15 cellular contexts compared by ENCODE assay signal in the genomic region with DNA sequence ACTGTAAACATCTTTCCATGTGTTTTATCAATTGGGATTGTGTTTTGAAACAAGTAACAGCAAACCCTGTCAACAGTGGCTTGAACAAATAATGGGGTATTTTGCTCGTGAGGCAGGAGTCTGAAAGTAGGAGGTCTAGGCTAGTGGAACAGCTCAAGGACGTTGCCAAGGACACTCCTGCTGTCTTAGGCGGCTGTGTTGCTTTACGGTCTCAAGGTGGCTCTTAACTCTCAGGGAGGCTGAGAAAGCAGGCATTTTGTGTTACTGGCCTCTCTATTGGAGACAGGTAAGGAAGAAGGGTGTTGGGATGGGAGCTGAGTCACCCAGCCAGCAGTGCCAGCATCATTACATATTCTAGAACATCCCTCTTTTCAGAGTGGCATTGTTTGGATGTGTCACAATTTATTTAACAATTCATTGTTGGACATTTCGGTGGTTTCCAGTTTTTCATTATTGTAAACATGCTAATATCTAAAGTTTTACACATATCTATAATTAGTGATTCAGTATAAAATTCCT.
"Had no signal": no experiment of that assay in that cellular context is flagged by ENCODE, and none has a peak within 500 bp of the region (broad histone marks: within the 10 kb centered on the region; RNA-seq: fewer than 3 reads in every experiment).

No MANE protein-coding gene starts in this region.

- H3K4me1 Mint-ChIP-seq: activated naive CD4-positive, alpha-beta T cell treated with anti-CD3 and anti-CD28 coated beads, Interleukin-2, amount 50 U/mL, for 24 hours had no signal

- H3K36me3 ChIP-seq: spleen, suprapubic skin had no signal

- H3K36me3 Mint-ChIP-seq: activated naive CD4-positive, alpha-beta T cell treated with anti-CD3 and anti-CD28 coated beads, Interleukin-2, amount 50 U/mL, for 24 hours; memory B cell; natural killer cell treated with Interleukin-12 subunit alpha and Interleukin-12 subunit beta and Interleukin-15 and Interleukin-18, amount 100 ng/mL, for 72 hours had no signal

- H3K27me3 Mint-ChIP-seq: activated naive CD4-positive, alpha-beta T cell treated with anti-CD3 and anti-CD28 coated beads, Interleukin-2, amount 50 U/mL, for 24 hours had no signal

- H3K27me3 ChIP-seq: body of pancreas, spleen, suprapubic skin had no signal

- H3K4me3 Mint-ChIP-seq: activated naive CD4-positive, alpha-beta T cell treated with anti-CD3 and anti-CD28 coated beads, Interleukin-2, amount 50 U/mL, for 24 hours; endodermal cell; memory B cell; natural killer cell treated with Interleukin-12 subunit alpha and Interleukin-12 subunit beta and Interleukin-15 and Interleukin-18, amount 100 ng/mL, for 72 hours had no signal

- H3K4me1 ChIP-seq: suprapubic skin had no signal

- H3K9me3 Mint-ChIP-seq: activated naive CD4-positive, alpha-beta T cell treated with anti-CD3 and anti-CD28 coated beads, Interleukin-2, amount 50 U/mL, for 24 hours; endodermal cell; memory B cell; natural killer cell treated with Interleukin-12 subunit alpha and Interleukin-12 subunit beta and Interleukin-15 and Interleukin-18, amount 100 ng/mL, for 72 hours had no signal

- DNase-seq: activated CD4-positive, alpha-beta T cell treated with anti-CD3 and anti-CD28 coated beads, Interleukin-2, amount 50 U/mL, for 4 hours; activated T-cell treated with anti-CD3 and anti-CD28 coated beads, Interleukin-2, amount 50 U/mL, for 1 hour; endodermal cell; psoas muscle; spleen; stimulated activated CD4-positive, alpha-beta T cell treated with anti-CD3 and anti-CD28 coated beads, Interleukin-1b, Interleukin-23, amount 100 ng/mL, for 48 hours; stimulated activated naive CD8-positive, alpha-beta T cell treated with anti-CD3 and anti-CD28 coated beads, Interleukin-15, Interleukin-2, amounts not matched to agents 100 U/mL and 50 U/mL, for 24 hours; T-helper 2 cell had no signal

- H3K27ac Mint-ChIP-seq: activated naive CD4-positive, alpha-beta T cell treated with anti-CD3 and anti-CD28 coated beads, Interleukin-2, amount 50 U/mL, for 24 hours; endodermal cell; memory B cell; natural killer cell treated with Interleukin-12 subunit alpha and Interleukin-12 subunit beta and Interleukin-15 and Interleukin-18, amount 100 ng/mL, for 72 hours had no signal

- H3K4me3 ChIP-seq: body of pancreas, psoas muscle, spleen, suprapubic skin had no signal

- H3K9me3 ChIP-seq: body of pancreas, psoas muscle, spleen, suprapubic skin had no signal

- H3K27ac ChIP-seq: body of pancreas, psoas muscle, spleen, suprapubic skin had no signal

- ATAC-seq: body of pancreas; left lobe of liver; natural killer cell treated with Interleukin-12 subunit alpha and Interleukin-12 subunit beta and Interleukin-15 and Interleukin-18, amount 100 ng/mL, for 72 hours; sciatic nerve; stimulated activated naive CD8-positive, alpha-beta T cell treated with anti-CD3 and anti-CD28 coated beads, Interleukin-15, Interleukin-2, amounts not matched to agents 100 U/mL and 50 U/mL, for 24 hours had no signal
